1 cellular context compared by ENCODE assay signal in genomic region chr7:2555121-2556052, GRCh38.
A peak's percentile ranks its signal among the peaks of the same experiment; 100 is the strongest.
TF ChIP-seq lines count a peak whose summit lies in the region.

Gene BRAT1, minus strand, starts transcription at chr7:2555524. Its CDS starts 1,093 bp downstream, at chr7:2554431.

TF ChIP-seq in K562, 482 proteins besides CTCF, POLR2A, EP300 and RAD21 (continued from another document):
- TF ChIP-seq, protein P1, sequence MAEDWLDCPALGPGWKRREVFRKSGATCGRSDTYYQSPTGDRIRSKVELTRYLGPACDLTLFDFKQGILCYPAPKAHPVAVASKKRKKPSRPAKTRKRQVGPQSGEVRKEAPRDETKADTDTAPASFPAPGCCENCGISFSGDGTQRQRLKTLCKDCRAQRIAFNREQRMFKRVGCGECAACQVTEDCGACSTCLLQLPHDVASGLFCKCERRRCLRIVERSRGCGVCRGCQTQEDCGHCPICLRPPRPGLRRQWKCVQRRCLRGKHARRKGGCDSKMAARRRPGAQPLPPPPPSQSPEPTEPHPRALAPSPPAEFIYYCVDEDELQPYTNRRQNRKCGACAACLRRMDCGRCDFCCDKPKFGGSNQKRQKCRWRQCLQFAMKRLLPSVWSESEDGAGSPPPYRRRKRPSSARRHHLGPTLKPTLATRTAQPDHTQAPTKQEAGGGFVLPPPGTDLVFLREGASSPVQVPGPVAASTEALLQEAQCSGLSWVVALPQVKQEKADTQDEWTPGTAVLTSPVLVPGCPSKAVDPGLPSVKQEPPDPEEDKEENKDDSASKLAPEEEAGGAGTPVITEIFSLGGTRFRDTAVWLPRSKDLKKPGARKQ (CRISPR knock-in tag; IDR thresholded peaks at IDR 0.05) = no peak
- TF ChIP-seq HMGXB4 (CRISPR knock-in tag; IDR thresholded peaks at IDR 0.05) = no peak
- no peak for TF ChIP-seq BCOR (IDR thresholded peaks at IDR 0.05)
- TF ChIP-seq KLF1 (tag; IDR thresholded peaks at IDR 0.05) = no peak
- TF ChIP-seq MCM7 (IDR thresholded peaks at IDR 0.05) = no peak
- TF ChIP-seq TOE1 (IDR thresholded peaks at IDR 0.05; ENCODE audit: borderline replicate concordance) = peak; percentile 81
- no peak for TF ChIP-seq TOE1 (CRISPR knock-in tag; IDR thresholded peaks at IDR 0.05; ENCODE audit: borderline replicate concordance, low read depth)
- TF ChIP-seq RREB1 (CRISPR knock-in tag; IDR thresholded peaks at IDR 0.05) = no peak
- 0 out of 2 replicates have a peak, but pooled peaks have one; percentile 59 for TF ChIP-seq ZBTB26 (CRISPR knock-in tag; IDR thresholded peaks at IDR 0.05)
- TF ChIP-seq RFX5 (IDR thresholded peaks at IDR 0.05; ENCODE audit: low read depth, low read length) = no peak
- no peak for TF ChIP-seq CHD7 (IDR thresholded peaks at IDR 0.05; ENCODE audit: low read depth, low read length)
- no peak for TF ChIP-seq CCNT2 (IDR thresholded peaks at IDR 0.05; ENCODE audit: borderline replicate concordance, extremely low read depth, insufficient read length, low read depth, low read length)
- TF ChIP-seq PYGO2 (tag; IDR thresholded peaks at IDR 0.05) = no peak
- TF ChIP-seq, protein P2, sequence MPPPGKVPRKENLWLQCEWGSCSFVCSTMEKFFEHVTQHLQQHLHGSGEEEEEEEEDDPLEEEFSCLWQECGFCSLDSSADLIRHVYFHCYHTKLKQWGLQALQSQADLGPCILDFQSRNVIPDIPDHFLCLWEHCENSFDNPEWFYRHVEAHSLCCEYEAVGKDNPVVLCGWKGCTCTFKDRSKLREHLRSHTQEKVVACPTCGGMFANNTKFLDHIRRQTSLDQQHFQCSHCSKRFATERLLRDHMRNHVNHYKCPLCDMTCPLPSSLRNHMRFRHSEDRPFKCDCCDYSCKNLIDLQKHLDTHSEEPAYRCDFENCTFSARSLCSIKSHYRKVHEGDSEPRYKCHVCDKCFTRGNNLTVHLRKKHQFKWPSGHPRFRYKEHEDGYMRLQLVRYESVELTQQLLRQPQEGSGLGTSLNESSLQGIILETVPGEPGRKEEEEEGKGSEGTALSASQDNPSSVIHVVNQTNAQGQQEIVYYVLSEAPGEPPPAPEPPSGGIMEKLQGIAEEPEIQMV (tag; conservative IDR thresholded peaks at IDR 0.05; ENCODE audit: low read depth) = no peak
- TF ChIP-seq, protein P3, sequence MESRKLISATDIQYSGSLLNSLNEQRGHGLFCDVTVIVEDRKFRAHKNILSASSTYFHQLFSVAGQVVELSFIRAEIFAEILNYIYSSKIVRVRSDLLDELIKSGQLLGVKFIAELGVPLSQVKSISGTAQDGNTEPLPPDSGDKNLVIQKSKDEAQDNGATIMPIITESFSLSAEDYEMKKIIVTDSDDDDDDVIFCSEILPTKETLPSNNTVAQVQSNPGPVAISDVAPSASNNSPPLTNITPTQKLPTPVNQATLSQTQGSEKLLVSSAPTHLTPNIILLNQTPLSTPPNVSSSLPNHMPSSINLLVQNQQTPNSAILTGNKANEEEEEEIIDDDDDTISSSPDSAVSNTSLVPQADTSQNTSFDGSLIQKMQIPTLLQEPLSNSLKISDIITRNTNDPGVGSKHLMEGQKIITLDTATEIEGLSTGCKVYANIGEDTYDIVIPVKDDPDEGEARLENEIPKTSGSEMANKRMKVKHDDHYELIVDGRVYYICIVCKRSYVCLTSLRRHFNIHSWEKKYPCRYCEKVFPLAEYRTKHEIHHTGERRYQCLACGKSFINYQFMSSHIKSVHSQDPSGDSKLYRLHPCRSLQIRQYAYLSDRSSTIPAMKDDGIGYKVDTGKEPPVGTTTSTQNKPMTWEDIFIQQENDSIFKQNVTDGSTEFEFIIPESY (CRISPR knock-in tag; IDR thresholded peaks at IDR 0.05) = no peak; the same call in 1 of the 2 replicates
- TF ChIP-seq ZNF3 (CRISPR knock-in tag; IDR thresholded peaks at IDR 0.05) = no peak
